20 cellular contexts compared by ENCODE assay signal in genomic region chr1:169051171-169051570, GRCh38. TPM values are rescaled to one million over a fixed set of nuclear protein-coding genes. Genes with fewer than 3 reads are reported as not detected.
DNase-seq lines count a peak whose midpoint lies in the region; ATAC-seq and TF ChIP-seq lines count a peak whose summit lies in the region.
"Had no signal": no experiment of that assay in that cellular context is flagged by ENCODE, and none has a peak within 500 bp of the region (broad histone marks: within the 10 kb centered on the region; RNA-seq: fewer than 3 reads in every experiment).

No MANE protein-coding gene starts in this region.

- intact Hi-C loops in activated CD4-positive, alpha-beta T cell treated with anti-CD3 and anti-CD28 coated beads, Interleukin-2, amount 10 ng/mL, durations not matched to agents 24 days and 14 days (cut with micrococcal nuclease) = no loop called here
- intact Hi-C loops in colonic mucosa (cut with DNase I) (no loop called here), left colon (cut with DNase I, micrococcal nuclease) (no loop called here)

- H3K36me3 Mint-ChIP-seq in activated CD4-positive, alpha-beta T cell treated with anti-CD3 and anti-CD28 coated beads, Interleukin-2, amount 10 ng/mL, durations not matched to agents 24 days and 14 days (ENCODE audit: low read depth) = no peaks in the 10 kb centered on the region
- H3K36me3 Mint-ChIP-seq in activated CD4-positive, alpha-beta T cell treated with anti-CD3 and anti-CD28 coated beads, Interleukin-2, amount 10 ng/mL, durations not matched to agents 7 days and 5 days (ENCODE audit: low read depth) = peaks cover 4% of the 10 kb centered on the region
- H3K36me3 Mint-ChIP-seq: CD4-positive, CD25-positive, alpha-beta regulatory T cell; CD8-positive, alpha-beta T cell had no signal

- peaks cover 44% of the 10 kb centered on the region for H3K4me1 Mint-ChIP-seq in activated CD4-positive, alpha-beta T cell treated with anti-CD3 and anti-CD28 coated beads, Interleukin-2, amount 10 ng/mL, durations not matched to agents 24 days and 14 days
- H3K4me1 Mint-ChIP-seq in activated CD4-positive, alpha-beta T cell treated with anti-CD3 and anti-CD28 coated beads, Interleukin-2, amount 10 ng/mL, durations not matched to agents 7 days and 5 days = peaks cover 38% of the 10 kb centered on the region
- H3K4me1 Mint-ChIP-seq: B cell had no signal

- H3K9ac ChIP-seq in colonic mucosa (ENCODE audit: low read depth in 2 of 2, low read length in 2 of 2) = no peak overlapping the region
- H3K9ac ChIP-seq: BLaER1, GM23248 had no signal

- no peak overlapping the region for H3K4me3 Mint-ChIP-seq in activated CD4-positive, alpha-beta T cell treated with anti-CD3 and anti-CD28 coated beads, Interleukin-2, amount 10 ng/mL, durations not matched to agents 24 days and 14 days
- no peak overlapping the region for H3K4me3 Mint-ChIP-seq in activated CD4-positive, alpha-beta T cell treated with anti-CD3 and anti-CD28 coated beads, Interleukin-2, amount 10 ng/mL, durations not matched to agents 7 days and 5 days
- H3K4me3 Mint-ChIP-seq: B cell; CD4-positive, CD25-positive, alpha-beta regulatory T cell; CD8-positive, alpha-beta T cell; HFFc6 had no signal

- peak overlapping the region; percentile 63 for H3K27ac ChIP-seq in colonic mucosa
- H3K27ac ChIP-seq: 22Rv1, BLaER1, C4-2B, GM23248 had no signal

- no peak for TF ChIP-seq CTCF in colonic mucosa (IDR thresholded peaks at IDR 0.05)

- H3K9me3 Mint-ChIP-seq in activated CD4-positive, alpha-beta T cell treated with anti-CD3 and anti-CD28 coated beads, Interleukin-2, amount 10 ng/mL, durations not matched to agents 24 days and 14 days = peaks cover 28% of the 10 kb centered on the region
- H3K9me3 Mint-ChIP-seq in activated CD4-positive, alpha-beta T cell treated with anti-CD3 and anti-CD28 coated beads, Interleukin-2, amount 10 ng/mL, durations not matched to agents 7 days and 5 days = peaks cover 2% of the 10 kb centered on the region
- H3K9me3 Mint-ChIP-seq: CD4-positive, CD25-positive, alpha-beta regulatory T cell; CD8-positive, alpha-beta T cell; HFFc6 had no signal

- no peak overlapping the region for H3K4me3 ChIP-seq in colonic mucosa
- H3K4me3 ChIP-seq: BLaER1, GM23248 had no signal

- H3K9me3 ChIP-seq in colonic mucosa = no peaks in the 10 kb centered on the region
- H3K9me3 ChIP-seq: BLaER1, Caco-2 had no signal

- peak; percentile 42 for DNase-seq in activated CD4-positive, alpha-beta T cell treated with anti-CD3 and anti-CD28 coated beads, Interleukin-2, amount 10 ng/mL, durations not matched to agents 24 days and 14 days
- DNase-seq in activated CD4-positive, alpha-beta T cell treated with anti-CD3 and anti-CD28 coated beads, Interleukin-2, amount 10 ng/mL, durations not matched to agents 7 days and 5 days = no peak
- DNase-seq in colonic mucosa = no peak
- DNase-seq in left colon = no peak
- no peak for DNase-seq in effector CD8-positive, alpha-beta T cell (lab: John Stamatoyannopoulos, UW)
- DNase-seq in NCI-H82 (lab: John Stamatoyannopoulos, UW) = no peak
- DNase-seq in HCEC 1CT = no peak
- DNase-seq in NCI-H2107 (lab: John Stamatoyannopoulos, UW) = no peak
- DNase-seq: Caco-2; CD4-positive, CD25-positive, alpha-beta regulatory T cell; CD8-positive, alpha-beta T cell; DMS153; DND-41; GM23248; H7; HFFc6 had no signal

- peaks cover 9% of the 10 kb centered on the region for H3K27me3 Mint-ChIP-seq in activated CD4-positive, alpha-beta T cell treated with anti-CD3 and anti-CD28 coated beads, Interleukin-2, amount 10 ng/mL, durations not matched to agents 24 days and 14 days
- peaks cover 14% of the 10 kb centered on the region for H3K27me3 Mint-ChIP-seq in activated CD4-positive, alpha-beta T cell treated with anti-CD3 and anti-CD28 coated beads, Interleukin-2, amount 10 ng/mL, durations not matched to agents 7 days and 5 days
- H3K27me3 Mint-ChIP-seq: CD4-positive, CD25-positive, alpha-beta regulatory T cell had no signal

- H3K27me3 ChIP-seq in colonic mucosa = no peaks in the 10 kb centered on the region
- H3K27me3 ChIP-seq: BLaER1 had no signal

- POLR2A ChIA-PET in activated CD4-positive, alpha-beta T cell treated with anti-CD3 and anti-CD28 coated beads, Interleukin-2, amount 10 ng/mL, durations not matched to agents 7 days and 5 days (lab: Charles Lee) = no interaction called here

- ATAC-seq in left colon = peak; percentile 11
- ATAC-seq: CD8-positive, alpha-beta T cell had no signal

- peaks cover 11% of the 10 kb centered on the region for H3K4me1 ChIP-seq in colonic mucosa
- H3K4me1 ChIP-seq: Caco-2 had no signal

- H3K27ac Mint-ChIP-seq in activated CD4-positive, alpha-beta T cell treated with anti-CD3 and anti-CD28 coated beads, Interleukin-2, amount 10 ng/mL, durations not matched to agents 24 days and 14 days = no peak overlapping the region
- H3K27ac Mint-ChIP-seq in activated CD4-positive, alpha-beta T cell treated with anti-CD3 and anti-CD28 coated beads, Interleukin-2, amount 10 ng/mL, durations not matched to agents 7 days and 5 days = no peak overlapping the region
- H3K27ac Mint-ChIP-seq: B cell; CD4-positive, CD25-positive, alpha-beta regulatory T cell; CD8-positive, alpha-beta T cell; HFFc6 had no signal

- H3K36me3 ChIP-seq in colonic mucosa = no peaks in the 10 kb centered on the region
- H3K36me3 ChIP-seq: BLaER1 had no signal

- CTCF ChIA-PET in activated CD4-positive, alpha-beta T cell treated with anti-CD3 and anti-CD28 coated beads, Interleukin-2, amount 10 ng/mL, durations not matched to agents 7 days and 5 days (lab: Charles Lee) = interaction anchor here (0.6 kb wide), 1 partner anchor 58 kb away, joined by 3 read pairs; no protein-coding TSS in a partner anchor

RNA-seq across cellular contexts. Expression of gene ATP1B1, which starts 55.3 kb away (rescaled TPM):
- 12.5 and 15.3 TPM in 2 replicates for total RNA-seq in activated CD4-positive, alpha-beta T cell treated with anti-CD3 and anti-CD28 coated beads, Interleukin-2, amount 10 ng/mL, durations not matched to agents 24 days and 14 days
- total RNA-seq in activated CD4-positive, alpha-beta T cell treated with anti-CD3 and anti-CD28 coated beads, Interleukin-2, amount 10 ng/mL, durations not matched to agents 7 days and 5 days = 1 to 10 TPM; 2.6 to 3.4 TPM
- total RNA-seq in colonic mucosa (100 to 1,000 TPM; 378 to 678 TPM), left colon (100 to 1,000 TPM; 697 to 795 TPM)

Comparison
In these comparisons a context has a peak if more than half of its experiments do, and no peak if none do; other contexts are left out.
1. RNA of gene ATP1B1, which starts 55.3 kb away (total RNA-seq): 697 to 795 TPM in left colon and 378 to 678 TPM in colonic mucosa; 12.5 to 15.3 TPM in activated CD4-positive, alpha-beta T cell treated with anti-CD3 and anti-CD28 coated beads, Interleukin-2, amount 10 ng/mL, durations not matched to agents 24 days and 14 days and 2.6 to 3.4 TPM in activated CD4-positive, alpha-beta T cell treated with anti-CD3 and anti-CD28 coated beads, Interleukin-2, amount 10 ng/mL, durations not matched to agents 7 days and 5 days; every median in the first group is over 10 times any median in the second.